ENCODE assay signal across 9 cellular contexts in genomic region chr3:152328841-152329240, GRCh38.
DNase-seq lines count a peak whose midpoint lies in the region; ATAC-seq and TF ChIP-seq lines count a peak whose summit lies in the region.
"Had no signal": no experiment of that assay in that cellular context is flagged by ENCODE, and none has a peak within 500 bp of the region (broad histone marks: within the 10 kb centered on the region; RNA-seq: fewer than 3 reads in every experiment).

No MANE protein-coding gene starts in this region.

- H3K4me3 ChIP-seq in right cardiac atrium (ENCODE audit: low read length) (no peak overlapping the region), subcutaneous abdominal adipose tissue (ENCODE audit: low read depth in 1 of 5, low read length in 5 of 5) (no peak overlapping the region), endodermal cell (ENCODE audit: low read length) (no peak overlapping the region)

- peaks cover 35% of the 10 kb centered on the region for H3K36me3 Mint-ChIP-seq in activated T-helper 1 cell treated with anti-CD3 and anti-CD28 coated beads, Interleukin-12 subunit alpha, Interleukin-12 subunit beta, Interleukin-2, Interleukin-4 antibody, amounts not matched to agents 30 ng/mL and 10 ng/mL and 1 ng/mL, durations not matched to agents 14 hours and 24 hours and 36 hours (ENCODE audit: low read depth)
- H3K36me3 Mint-ChIP-seq in endodermal cell (ENCODE audit: low read depth): no peaks in the 10 kb centered on the region

- intact Hi-C loops in activated T-helper 1 cell treated with anti-CD3 and anti-CD28 coated beads, Interleukin-12 subunit alpha, Interleukin-12 subunit beta, Interleukin-2, Interleukin-4 antibody, amounts not matched to agents 30 ng/mL and 10 ng/mL and 1 ng/mL, durations not matched to agents 14 hours and 24 hours and 36 hours (cut with micrococcal nuclease): no loop called here
- intact Hi-C loops in right cardiac atrium (cut with DNase I): loop anchor here in 2 of 4 donors (10.0 kb wide), 2 partner anchors 54 to 64 kb away; partner anchors contain the start of gene MBNL1 (in 1 of the 2)

- no peak for TF ChIP-seq CTCF in endodermal cell (conservative IDR thresholded peaks at IDR 0.05)

- no peaks in the 10 kb centered on the region for H3K9me3 Mint-ChIP-seq in activated T-helper 1 cell treated with anti-CD3 and anti-CD28 coated beads, Interleukin-12 subunit alpha, Interleukin-12 subunit beta, Interleukin-2, Interleukin-4 antibody, amounts not matched to agents 30 ng/mL and 10 ng/mL and 1 ng/mL, durations not matched to agents 14 hours and 24 hours and 36 hours
- no peaks in the 10 kb centered on the region for H3K9me3 Mint-ChIP-seq in endodermal cell

- H3K27me3 ChIP-seq in right cardiac atrium (ENCODE audit: control insufficient read depth, insufficient read depth) (no peaks in the 10 kb centered on the region), subcutaneous abdominal adipose tissue (ENCODE audit: control insufficient read depth in 5 of 5, insufficient read depth in 4 of 5, low read length in 5 of 5) (no peaks in the 10 kb centered on the region), endodermal cell (ENCODE audit: control insufficient read depth, insufficient read depth, low read length, poor library complexity, severe bottlenecking) (no peaks in the 10 kb centered on the region)

- H3K27ac ChIP-seq in right cardiac atrium (ENCODE audit: low read length) (no peak overlapping the region), subcutaneous abdominal adipose tissue (ENCODE audit: low read depth, low read length) (peak overlapping the region; percentile 82), endodermal cell (ENCODE audit: low read depth, low read length) (no peak overlapping the region)
- H3K27ac ChIP-seq: 22Rv1 had no signal

- H3K27ac Mint-ChIP-seq in activated T-helper 1 cell treated with anti-CD3 and anti-CD28 coated beads, Interleukin-12 subunit alpha, Interleukin-12 subunit beta, Interleukin-2, Interleukin-4 antibody, amounts not matched to agents 30 ng/mL and 10 ng/mL and 1 ng/mL, durations not matched to agents 14 hours and 24 hours and 36 hours: peak overlapping the region; percentile 18
- H3K27ac Mint-ChIP-seq in endodermal cell: no peak overlapping the region

- peaks cover 81% of the 10 kb centered on the region for H3K4me1 Mint-ChIP-seq in activated T-helper 1 cell treated with anti-CD3 and anti-CD28 coated beads, Interleukin-12 subunit alpha, Interleukin-12 subunit beta, Interleukin-2, Interleukin-4 antibody, amounts not matched to agents 30 ng/mL and 10 ng/mL and 1 ng/mL, durations not matched to agents 14 hours and 24 hours and 36 hours (ENCODE audit: low read depth)
- H3K4me1 Mint-ChIP-seq in endodermal cell: no peaks in the 10 kb centered on the region

- H3K36me3 ChIP-seq in subcutaneous abdominal adipose tissue (ENCODE audit: control insufficient read depth in 5 of 5, insufficient read depth in 5 of 5, low read length in 5 of 5): peaks cover 0 to 4% (median 0%) of the 10 kb centered on the region in 5 donors
- H3K36me3 ChIP-seq in endodermal cell (ENCODE audit: control insufficient read depth, insufficient read depth, low read length): no peaks in the 10 kb centered on the region

- no peak overlapping the region for H3K4me3 Mint-ChIP-seq in activated T-helper 1 cell treated with anti-CD3 and anti-CD28 coated beads, Interleukin-12 subunit alpha, Interleukin-12 subunit beta, Interleukin-2, Interleukin-4 antibody, amounts not matched to agents 30 ng/mL and 10 ng/mL and 1 ng/mL, durations not matched to agents 14 hours and 24 hours and 36 hours
- no peak overlapping the region for H3K4me3 Mint-ChIP-seq in endodermal cell

- DNase-seq in DMS53 (lab: John Stamatoyannopoulos, UW) (peak; percentile 38), DMS53 treated with DMSO at 0.1 percent for 48 hours (lab: John Stamatoyannopoulos, UW; ENCODE audit: unreplicated experiment) (no peak), right cardiac atrium (no peak), endodermal cell (no peak)
- DNase-seq in activated T-helper 1 cell treated with anti-CD3 and anti-CD28 coated beads, Interleukin-12 subunit alpha, Interleukin-12 subunit beta, Interleukin-2, Interleukin-4 antibody, amounts not matched to agents 30 ng/mL and 10 ng/mL and 1 ng/mL, durations not matched to agents 14 hours and 24 hours and 36 hours (ENCODE audit: low spot score): no peak

- peaks cover 5% of the 10 kb centered on the region for H3K4me1 ChIP-seq in right cardiac atrium (ENCODE audit: control insufficient read depth, insufficient read depth, low read length)
- peaks cover 3 to 58% (median 41%) of the 10 kb centered on the region in 5 donors for H3K4me1 ChIP-seq in subcutaneous abdominal adipose tissue (ENCODE audit: control insufficient read depth in 5 of 5, insufficient read depth in 5 of 5, low read length in 5 of 5)
- no peaks in the 10 kb centered on the region for H3K4me1 ChIP-seq in endodermal cell (ENCODE audit: control insufficient read depth, insufficient read depth, low read length)

- no peaks in the 10 kb centered on the region for H3K27me3 Mint-ChIP-seq in activated T-helper 1 cell treated with anti-CD3 and anti-CD28 coated beads, Interleukin-12 subunit alpha, Interleukin-12 subunit beta, Interleukin-2, Interleukin-4 antibody, amounts not matched to agents 30 ng/mL and 10 ng/mL and 1 ng/mL, durations not matched to agents 14 hours and 24 hours and 36 hours (ENCODE audit: insufficient read depth)
- no peaks in the 10 kb centered on the region for H3K27me3 Mint-ChIP-seq in endodermal cell (ENCODE audit: insufficient read depth)

- no peak for TF ChIP-seq POLR2A in GM18505 (IDR thresholded peaks at IDR 0.05; ENCODE audit: borderline replicate concordance, extremely low read depth, insufficient read depth, insufficient read length)

- no peak overlapping the region for H3K9ac ChIP-seq in subcutaneous abdominal adipose tissue (ENCODE audit: low read length in 5 of 5)
- no peak overlapping the region for H3K9ac ChIP-seq in endodermal cell (ENCODE audit: extremely low read depth, low read length, poor library complexity, severe bottlenecking)

- H3K9me3 ChIP-seq in right cardiac atrium (ENCODE audit: control insufficient read depth, low read length): no peaks in the 10 kb centered on the region
- H3K9me3 ChIP-seq in subcutaneous abdominal adipose tissue (ENCODE audit: control insufficient read depth in 5 of 5, low read length in 5 of 5): no peaks in the 10 kb centered on the region
- no peaks in the 10 kb centered on the region for H3K9me3 ChIP-seq in endodermal cell (ENCODE audit: control insufficient read depth, low read length)

- peak; percentile 60 to 78 for ATAC-seq in right cardiac atrium
- ATAC-seq in GM18505 (IDR thresholded peaks at IDR 0.05; ENCODE audit: unreplicated experiment): no peak
- ATAC-seq in GM18858 (IDR thresholded peaks at IDR 0.05; ENCODE audit: unreplicated experiment): no peak

- 26% methylated on average over 3 of the region's 3 CpGs for WGBS in right cardiac atrium
- 92% methylated on average over 3 of the region's 3 CpGs for WGBS in endodermal cell (ENCODE audit: insufficient coverage in 1 of 2, insufficient read length in 1 of 2), 2 experiments

Comparison
In these comparisons a context has a peak if more than half of its experiments do, and no peak if none do; other contexts are left out.
1. ATAC-seq: peak in right cardiac atrium (2 of 2); none in GM18505 (single experiment) and GM18858 (single experiment).